15 cellular contexts compared by ENCODE assay signal in genomic region chr3:46293035-46293724, GRCh38. TPM values are rescaled to one million over a fixed set of nuclear protein-coding genes. Genes with fewer than 3 reads are reported as not detected.
DNase-seq lines count a peak whose midpoint lies in the region; TF ChIP-seq lines count a peak whose summit lies in the region.
"Had no signal": no experiment of that assay in that cellular context is flagged by ENCODE, and none has a peak within 500 bp of the region (broad histone marks: within the 10 kb centered on the region; RNA-seq: fewer than 3 reads in every experiment).

No MANE protein-coding gene starts in this region.

- H3K4me1 Mint-ChIP-seq in immature natural killer cell, result peaks cover 36 to 50% of the 10 kb centered on the region in 2 donors
- H3K4me1 Mint-ChIP-seq: WTC11 had no signal

- peak overlapping the region in 4 of 6 donors; percentile 37 to 79 (median 60) for H3K27ac Mint-ChIP-seq in immature natural killer cell
- H3K27ac Mint-ChIP-seq: WTC11 had no signal

- peak overlapping the region in 2 of 5 donors; percentile 38 to 46 for H3K4me3 Mint-ChIP-seq in immature natural killer cell
- H3K4me3 Mint-ChIP-seq: WTC11 had no signal

- no peak for TF ChIP-seq POLR2A in erythroblast (IDR thresholded peaks at IDR 0.05; ENCODE audit: low read length)

- DNase-seq in SIG-M5 treated with dmso at 0.1 percent for 504 hours (lab: John Stamatoyannopoulos, UW; ENCODE audit: unreplicated experiment) (peak; percentile 34), SIG-M5 (lab: John Stamatoyannopoulos, UW) (no peak), KBM-7 (peak; percentile 31), immature natural killer cell (no peak), SW 1271 (lab: John Stamatoyannopoulos, UW) (no peak), nucleus accumbens (lab: John Stamatoyannopoulos, UW) (no peak), erythroblast (lab: John Stamatoyannopoulos, UW) (no peak)
- DNase-seq: body of pancreas, dorsolateral prefrontal cortex, GOT3, NCI-H187 treated with DMSO at 0.1 percent for 48 hours, NCI-H69, SJCRH30 had no signal

- no peak overlapping the region for H3K27ac ChIP-seq in VCaP
- H3K27ac ChIP-seq: body of pancreas, dorsolateral prefrontal cortex, SJCRH30 had no signal

- 0 out of 2 replicates have a peak, but pooled peaks have one; percentile 18 for TF ChIP-seq CTCF in VCaP (conservative IDR thresholded peaks at IDR 0.05)

- in situ Hi-C loops in KBM-7 (cut with MboI; ENCODE audit: low pct_unique_long_range_greater_than_20kb, low sequenced_read_pairs), result no loop called here

- H3K9me3 Mint-ChIP-seq in immature natural killer cell, result no peaks in the 10 kb centered on the region
- H3K9me3 Mint-ChIP-seq: WTC11 had no signal

- H3K36me3 Mint-ChIP-seq in immature natural killer cell, result no peaks in the 10 kb centered on the region
- H3K36me3 Mint-ChIP-seq: WTC11 had no signal

- peaks cover 0 to 4% (median 0%) of the 10 kb centered on the region in 3 donors for H3K27me3 Mint-ChIP-seq in immature natural killer cell (ENCODE audit: low read depth in 3 of 3)

RNA-seq across cellular contexts. Expression of gene CCR3, which starts 50.9 kb away (rescaled TPM):
- under 1 TPM in 1 of 3 donors, not detected in 2; 0.39 TPM for polyA plus RNA-seq in immature natural killer cell

Comparison
In these comparisons a context has a peak if more than half of its experiments do, and no peak if none do; other contexts are left out.
1. DNase-seq: peak in SIG-M5 treated with dmso at 0.1 percent for 504 hours (single experiment) and KBM-7 (single experiment); none in SIG-M5 (single experiment), immature natural killer cell (0 of 3), SW 1271 (0 of 2), nucleus accumbens (0 of 56) and erythroblast (0 of 2).